Comparison of ENCODE assay signal across 9 cellular contexts in the genomic region with DNA sequence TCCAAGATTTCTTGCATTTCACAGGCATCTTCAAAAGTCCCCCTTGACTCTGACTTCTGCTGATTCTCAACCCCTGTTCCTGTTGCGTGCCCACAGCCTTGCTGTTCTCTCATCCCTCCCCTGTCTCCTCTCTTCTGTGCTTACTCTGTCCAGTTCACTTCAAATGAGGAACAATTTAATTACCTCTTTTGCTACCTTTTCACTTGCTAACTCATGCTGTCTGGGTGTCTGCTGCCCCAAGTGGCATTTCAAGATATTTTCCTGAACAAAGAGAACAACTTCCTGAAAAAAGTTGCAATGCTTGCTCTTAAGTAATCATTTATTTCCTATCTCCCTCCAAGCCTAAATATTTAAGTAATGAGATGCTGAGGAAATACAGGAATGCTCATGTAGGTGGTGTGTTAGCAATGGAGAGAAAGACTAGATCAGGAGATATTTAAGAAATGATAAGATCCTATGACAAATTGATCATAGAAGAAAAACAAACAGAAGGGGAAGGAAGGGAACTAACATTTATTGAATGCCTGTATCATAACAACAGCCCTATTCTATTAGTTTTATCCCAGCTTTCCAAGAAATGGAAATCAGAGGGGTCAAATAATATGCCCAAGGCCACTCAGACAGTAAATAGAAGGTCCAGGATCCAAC. TPM values are rescaled to one million over a fixed set of nuclear protein-coding genes. Genes with fewer than 3 reads are reported as not detected.
DNase-seq lines count a peak whose midpoint lies in the region; ATAC-seq and TF ChIP-seq lines count a peak whose summit lies in the region.
"Had no signal": no experiment of that assay in that cellular context is flagged by ENCODE, and none has a peak within 500 bp of the region (broad histone marks: within the 10 kb centered on the region; RNA-seq: fewer than 3 reads in every experiment).

No MANE protein-coding gene starts in this region.

- no peak overlapping the region for H4K8ac ChIP-seq in H9 (replicated peaks; ENCODE audit: insufficient read length, low read depth, low read length)

- no peaks in the 10 kb centered on the region; the same call in 1 of the 2 replicates for H3K9me3 ChIP-seq in Caco-2
- H3K9me3 ChIP-seq in H9 (ENCODE audit: control insufficient read depth, low read depth, low read length) = no peaks in the 10 kb centered on the region
- H3K9me3 ChIP-seq in tibial artery = no peaks in the 10 kb centered on the region

- H2AFZ ChIP-seq in H9 (ENCODE audit: low read length) = no peak overlapping the region

- DNase-seq in Caco-2 (peak in 1 of 2 experiments; percentile 8), H9 (no peak), SW480 (ENCODE audit: low spot score) (peak; percentile 21), left lobe of liver (ENCODE audit: low spot score) (no peak), AG08395 (ENCODE audit: low spot score) (no peak), tibial artery (no peak)
- DNase-seq: naive thymus-derived CD8-positive, alpha-beta T cell had no signal

- H3K79me1 ChIP-seq in H9 (ENCODE audit: insufficient read depth, low read depth, low read length, poor library complexity, severe bottlenecking) = no peaks in the 10 kb centered on the region

- H2BK20ac ChIP-seq in H9 (ENCODE audit: low read depth, low read length, poor library complexity, severe bottlenecking) = no peak overlapping the region

- H3K23me2 ChIP-seq in H9 (ENCODE audit: insufficient read length, low read depth, low read length, poor library complexity, severe bottlenecking) = no peaks in the 10 kb centered on the region

- H3K27me3 Mint-ChIP-seq in Caco-2 (ENCODE audit: insufficient read depth, unreplicated experiment) (peaks cover 12% of the 10 kb centered on the region), H9 (ENCODE audit: low read depth) (peaks cover 21% of the 10 kb centered on the region)

- ATAC-seq in left lobe of liver (peak; percentile 41), GM18498 (IDR thresholded peaks at IDR 0.05; ENCODE audit: unreplicated experiment) (no peak), HG02798 (IDR thresholded peaks at IDR 0.05; ENCODE audit: poor library complexity, unreplicated experiment) (no peak)
- ATAC-seq: naive thymus-derived CD8-positive, alpha-beta T cell had no signal

- no peak overlapping the region for H3K23ac ChIP-seq in H9 (ENCODE audit: insufficient read length, low read depth, low read length)

- H4K5ac ChIP-seq in H9 (ENCODE audit: insufficient read length, low read depth, low read length) = no peak overlapping the region

- no peak overlapping the region for H2AK5ac ChIP-seq in H9 (ENCODE audit: insufficient read length, low read length)

- H3K14ac ChIP-seq in H9 (ENCODE audit: insufficient read depth, low read length) = no peak overlapping the region

- no peak overlapping the region for H3K56ac ChIP-seq in H9 (ENCODE audit: insufficient read length, low read depth, low read length)

- H3K4ac ChIP-seq in H9 (ENCODE audit: low read depth, low read length) = no peak overlapping the region

- no peak overlapping the region for H3K4me2 ChIP-seq in H9 (ENCODE audit: insufficient read depth, insufficient read length, low read length)

- H4K91ac ChIP-seq in H9 (ENCODE audit: insufficient read length, low read depth, low read length) = no peak overlapping the region

- H3K4me3 ChIP-seq in Caco-2 (ENCODE audit: low read depth, low read length) = no peak overlapping the region
- H3K4me3 ChIP-seq in tibial artery = no peak overlapping the region

- no peaks in the 10 kb centered on the region for H3K9me3 Mint-ChIP-seq in Caco-2 (ENCODE audit: unreplicated experiment)
- no peaks in the 10 kb centered on the region; a peak in 1 of 5 replicates for H3K9me3 Mint-ChIP-seq in H9
- H3K9me3 Mint-ChIP-seq: naive thymus-derived CD8-positive, alpha-beta T cell had no signal

- no peak overlapping the region for H3T11ph ChIP-seq in H9 (ENCODE audit: low read length)

- H2BK120ac ChIP-seq in H9 (ENCODE audit: low read depth, low read length, poor library complexity, severe bottlenecking) = no peak overlapping the region

- no TSS peak for BruUV-seq in Caco-2 (replicated peaks; lab: Mats Ljungman, UMichigan)

- H3K36me3 ChIP-seq in Caco-2 (ENCODE audit: control insufficient read depth, insufficient read depth, low read length) (no peaks in the 10 kb centered on the region), tibial artery (no peaks in the 10 kb centered on the region)

- H3K4me1 Mint-ChIP-seq in Caco-2 (ENCODE audit: low read depth, unreplicated experiment) (no peaks in the 10 kb centered on the region), H9 (peaks cover 0 to 5% of the 10 kb centered on the region in 2 experiments; a peak in 2 of 4 replicates)
- H3K4me1 Mint-ChIP-seq: naive thymus-derived CD8-positive, alpha-beta T cell had no signal

- peak; percentile 34 to 46 for TF ChIP-seq CTCF in Caco-2 (IDR thresholded peaks at IDR 0.05; ENCODE audit: insufficient read depth in 1 of 2, low read depth in 1 of 2, low read length in 1 of 2, severe bottlenecking in 1 of 2, unreplicated experiment in 1 of 2)
- peak; percentile 67 for TF ChIP-seq CTCF in H9 (conservative IDR thresholded peaks at IDR 0.05)
- no peak for TF ChIP-seq CTCF in tibial artery (IDR thresholded peaks at IDR 0.05)

- H2BK5ac ChIP-seq in H9 (ENCODE audit: insufficient read length, low read length) = no peak overlapping the region

- no peak overlapping the region for H3K27ac ChIP-seq in H9 (ENCODE audit: insufficient read length, low read depth, low read length)
- H3K27ac ChIP-seq in tibial artery = no peak overlapping the region

- H2BK12ac ChIP-seq in H9 (ENCODE audit: insufficient read length, low read depth, low read length) = no peak overlapping the region

- no peak overlapping the region for H3K9ac ChIP-seq in H9 (ENCODE audit: extremely low read depth, insufficient read length, low read length)

- H3K79me2 ChIP-seq in H9 (ENCODE audit: insufficient read depth, low read length) = no peaks in the 10 kb centered on the region

- no peaks in the 10 kb centered on the region for H4K20me1 ChIP-seq in H9 (ENCODE audit: control insufficient read depth, insufficient read depth, insufficient read length)

- H3K4me3 Mint-ChIP-seq in Caco-2 (ENCODE audit: unreplicated experiment) = no peak overlapping the region
- H3K4me3 Mint-ChIP-seq in H9 = no peak overlapping the region
- H3K4me3 Mint-ChIP-seq: naive thymus-derived CD8-positive, alpha-beta T cell had no signal

- H3K36me3 Mint-ChIP-seq in Caco-2 (ENCODE audit: insufficient read depth, unreplicated experiment) (no peaks in the 10 kb centered on the region), H9 (ENCODE audit: insufficient read depth in 1 of 3, low read depth in 3 of 3) (no peaks in the 10 kb centered on the region)

- POLR2A ChIA-PET in Caco-2 (lab: Charles Lee) = no interaction called here

- no peak overlapping the region for H3K18ac ChIP-seq in H9 (ENCODE audit: insufficient read length, low read depth, low read length)

- no peak overlapping the region for H3K27ac Mint-ChIP-seq in Caco-2 (ENCODE audit: unreplicated experiment)
- no peak overlapping the region; a peak in 1 of 7 replicates for H3K27ac Mint-ChIP-seq in H9
- H3K27ac Mint-ChIP-seq: naive thymus-derived CD8-positive, alpha-beta T cell had no signal

- H3K4me1 ChIP-seq in Caco-2 = no peaks in the 10 kb centered on the region
- no peaks in the 10 kb centered on the region for H3K4me1 ChIP-seq in H9 (ENCODE audit: insufficient read depth, low read length)
- H3K4me1 ChIP-seq in tibial artery = no peaks in the 10 kb centered on the region

- H3K27me3 ChIP-seq in Caco-2 (replicated peaks; ENCODE audit: control insufficient read depth, insufficient read depth, low read length) = no peaks in the 10 kb centered on the region
- no peaks in the 10 kb centered on the region for H3K27me3 ChIP-seq in H9 (ENCODE audit: insufficient read depth, low read length)
- H3K27me3 ChIP-seq in tibial artery = no peaks in the 10 kb centered on the region

- intact Hi-C loops in Caco-2 (cut with micrococcal nuclease; ENCODE audit: unreplicated experiment) (no loop called here), tibial artery (cut with DNase I; ENCODE audit: low total_unique reads) (no loop called here)

- CTCF ChIA-PET in Caco-2 (lab: Charles Lee) = no interaction called here

- WGBS in H9 (ENCODE audit: extremely low coverage, insufficient read length, low lambda C conversion rate) = no CpG with 5 or more reads among the region's 1 CpG

- no peak overlapping the region for H2BK15ac ChIP-seq in H9 (ENCODE audit: low read depth, low read length)

RNA-seq across cellular contexts. Expression of a gene that starts 42.2 kb away (rescaled TPM):
- total RNA-seq in Caco-2 (2022) = not detected in 2 replicates
- 0.07 TPM in 1 of 2 replicates, not detected in the other for total RNA-seq in H9 (2021)
- 0.60 TPM for total RNA-seq in left lobe of liver

Comparison
In these comparisons a context has a peak if more than half of its experiments do, and no peak if none do; other contexts are left out.
1. CTCF ChIP-seq: peak in Caco-2 (2 of 2) and H9 (single experiment); none in tibial artery (0 of 2).